ENCODE assay signal across 9 cellular contexts in the genomic region with DNA sequence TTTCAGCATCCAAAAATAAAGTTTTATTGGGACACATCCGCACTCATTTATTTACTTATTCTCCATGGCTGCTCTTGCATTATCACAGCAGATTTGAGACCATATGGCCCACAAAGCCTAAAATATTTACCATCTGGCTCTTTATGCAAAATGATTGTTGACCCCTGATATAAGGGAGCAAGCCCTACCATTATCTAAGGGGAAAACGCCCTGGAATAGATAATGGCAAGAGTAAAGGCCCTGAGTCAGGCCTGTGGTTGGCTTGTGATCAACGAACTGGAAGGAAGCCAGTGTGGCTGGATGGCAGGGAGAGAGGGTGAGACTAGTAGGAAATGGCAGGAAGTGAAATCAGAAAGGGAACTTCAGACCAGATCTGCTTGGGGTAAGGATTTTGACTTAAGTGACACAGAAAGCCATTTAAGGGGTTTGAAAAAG. TPM values are rescaled to one million over a fixed set of nuclear protein-coding genes. Genes with fewer than 3 reads are reported as not detected.
DNase-seq lines count a peak whose midpoint lies in the region; ATAC-seq and TF ChIP-seq lines count a peak whose summit lies in the region.
"Had no signal": no experiment of that assay in that cellular context is flagged by ENCODE, and none has a peak within 500 bp of the region (broad histone marks: within the 10 kb centered on the region; RNA-seq: fewer than 3 reads in every experiment).

No MANE protein-coding gene starts in this region.

- TF ChIP-seq CTCF in mammary epithelial cell (conservative IDR thresholded peaks at IDR 0.05 in 1 of 2, IDR thresholded peaks at IDR 0.05 in 1 of 2; ENCODE audit: extremely low read depth in 1 of 2, insufficient read depth in 1 of 2, low read depth in 1 of 2, low read length in 2 of 2) (no peak), GM13976 (IDR thresholded peaks at IDR 0.05; ENCODE audit: borderline replicate concordance, control extremely low read depth, extremely low read depth, insufficient read depth, missing control alignments) (no peak)

- dilution Hi-C loops in mammary epithelial cell (cut with HindIII; ENCODE audit: low sequenced_read_pairs): no loop called here

- no TSS peak for BruUV-seq in mammary epithelial cell (replicated peaks; lab: Mats Ljungman, UMichigan)

- no peak overlapping the region for H3K9ac ChIP-seq in mammary epithelial cell (ENCODE audit: insufficient read depth, low read length)

- WGBS in mammary epithelial cell (ENCODE audit: low coverage, missing lambda C conversion rate): 36% methylated on average over 3 of the region's 3 CpGs

- H3K79me2 ChIP-seq in mammary epithelial cell (ENCODE audit: insufficient read depth, low read length): no peaks in the 10 kb centered on the region

- no peak for ATAC-seq in GM21526 (IDR thresholded peaks at IDR 0.05; ENCODE audit: low FRiP score, unreplicated experiment)
- ATAC-seq: activated CD4-positive, CD25-positive, alpha-beta regulatory T cell treated with anti-CD3 and anti-CD28 coated beads, Interleukin-2, amount 50 U/mL, for 24 hours had no signal

- H3K4me2 ChIP-seq in mammary epithelial cell (ENCODE audit: insufficient read depth, low read depth, low read length): no peak overlapping the region

- H3K36me3 ChIP-seq in mammary epithelial cell (ENCODE audit: insufficient read depth, low read length): no peaks in the 10 kb centered on the region

- H3K9me3 ChIP-seq in mammary epithelial cell (replicated peaks; ENCODE audit: insufficient read depth, low read length): no peaks in the 10 kb centered on the region

- H3K27ac ChIP-seq in mammary epithelial cell (ENCODE audit: insufficient read depth, low read depth, low read length): no peak overlapping the region

- in situ Hi-C loops in G401 (cut with HindIII; ENCODE audit: low sequenced_read_pairs) (no loop called here), mammary epithelial cell (cut with MboI; ENCODE audit: low sequenced_read_pairs in 2 of 2) (loop anchor here in 1 of 2 donors (5.0 to 10.0 kb wide), 2 partner anchors 130 to 238 kb away; no protein-coding TSS in a partner anchor), GM13976 (cut with MboI; ENCODE audit: low sequenced_read_pairs, unreplicated experiment) (loop anchor here (5.0 kb wide), 1 partner anchor 135 kb away; no protein-coding TSS in a partner anchor)

- DNase-seq in G401 (ENCODE audit: low spot score) (peak; percentile 15), NCI-H446 (lab: John Stamatoyannopoulos, UW) (peak; percentile 39 to 83), mammary epithelial cell (peak; percentile 79), non-pigmented ciliary epithelial cell (ENCODE audit: low read depth) (peak; percentile 20), GM13976 (ENCODE audit: low spot score) (no peak)
- DNase-seq in stimulated activated CD4-positive, alpha-beta T cell treated with anti-CD3 and anti-CD28 coated beads, Interleukin-2, amount 100 ng/mL, for 48 hours: no peak
- no peak for DNase-seq in activated CD4-positive, alpha-beta T cell treated with anti-CD3 and anti-CD28 coated beads for 4 hours

- CTCF ChIA-PET in mammary epithelial cell (lab: Charles Lee; ENCODE audit: low non-redundant PET): no interaction called here

- intact Hi-C loops in mammary epithelial cell (cut with micrococcal nuclease): no loop called here

- peak overlapping the region; percentile 23 for H2AFZ ChIP-seq in mammary epithelial cell (ENCODE audit: low read depth, low read length)

- peaks cover 4% of the 10 kb centered on the region for H3K4me1 ChIP-seq in mammary epithelial cell (ENCODE audit: insufficient read depth, low read length)

- H4K20me1 ChIP-seq in mammary epithelial cell (ENCODE audit: insufficient read depth, low read length): no peaks in the 10 kb centered on the region

- H3K4me3 ChIP-seq in mammary epithelial cell (replicated peaks in 1 of 3; ENCODE audit: insufficient read depth in 1 of 3, low read depth in 2 of 3, low read length in 3 of 3): no peak overlapping the region

- no peaks in the 10 kb centered on the region for H3K27me3 ChIP-seq in mammary epithelial cell (ENCODE audit: insufficient read depth, low read length)

RNA-seq across cellular contexts. Expression of a gene that starts 24.6 kb away (rescaled TPM):
- total RNA-seq in G401 (2014; rRNA removed; shearing (Covaris generic)): 21.3 and 25.0 TPM in 2 replicates
- 10 to 100 TPM; 18.2 to 20.7 TPM for total RNA-seq in mammary epithelial cell
- polyA plus RNA-seq in mammary epithelial cell: 3.3 TPM
- polyA minus RNA-seq in mammary epithelial cell: 24.1 TPM

RNA-seq across cellular contexts. Expression of a gene that starts 34.2 kb away (rescaled TPM):
- not detected in 2 replicates for total RNA-seq in G401 (2014; rRNA removed; shearing (Covaris generic))
- total RNA-seq in mammary epithelial cell: not detected
- not detected for polyA plus RNA-seq in mammary epithelial cell
- polyA minus RNA-seq in mammary epithelial cell: not detected

Comparison
In these comparisons a context has a peak if more than half of its experiments do, and no peak if none do; other contexts are left out.
1. DNase-seq: peak in G401 (single experiment), NCI-H446 (2 of 2), mammary epithelial cell (single experiment) and non-pigmented ciliary epithelial cell (single experiment); none in stimulated activated CD4-positive, alpha-beta T cell treated with anti-CD3 and anti-CD28 coated beads, Interleukin-2, amount 100 ng/mL, for 48 hours (0 of 2), activated CD4-positive, alpha-beta T cell treated with anti-CD3 and anti-CD28 coated beads for 4 hours (0 of 2) and GM13976 (single experiment).